In genomic region chr4:164949448-164950118, GRCh38 we compare ENCODE assay signal across 13 cellular contexts. TPM values are rescaled to one million over a fixed set of nuclear protein-coding genes. Genes with fewer than 3 reads are reported as not detected.
DNase-seq lines count a peak whose midpoint lies in the region; ATAC-seq, FAIRE-seq and TF ChIP-seq lines count a peak whose summit lies in the region.
"Had no signal": no experiment of that assay in that cellular context is flagged by ENCODE, and none has a peak within 500 bp of the region (broad histone marks: within the 10 kb centered on the region; RNA-seq: fewer than 3 reads in every experiment).

No MANE protein-coding gene starts in this region.

- H2AK5ac ChIP-seq in H1 (ENCODE audit: low read depth, low read length), result no peak overlapping the region

- H3K9me3 ChIP-seq in SK-N-SH (no peaks in the 10 kb centered on the region), H1 (ENCODE audit: insufficient read depth in 2 of 2, low read depth in 1 of 2, low read length in 1 of 2) (no peaks in the 10 kb centered on the region)
- H3K9me3 ChIP-seq: mucosa of descending colon had no signal

- H3K23ac ChIP-seq in H1 (ENCODE audit: insufficient read length), result no peak overlapping the region

- CTCF ChIA-PET in SK-N-SH (lab: Yijun Ruan, JAX) (no interaction called here), H1 (lab: Charles Lee; ENCODE audit: partially characterized antibody) (interaction anchor here (0.6 to 13.0 kb wide), 45 partner anchors 12 to 570 kb away, joined by 3 to 279 read pairs (median 4); partner anchors contain the start of genes TMEM192 and TRIM61)

- in situ Hi-C loops in ACHN (cut with HindIII; ENCODE audit: low pct_ligation_motif_present, low pct_unique_long_range_greater_than_20kb, low sequenced_read_pairs), result no loop called here

- H2AFZ ChIP-seq in SK-N-SH (ENCODE audit: low read depth) (no peak overlapping the region), H1 (ENCODE audit: low read length) (peak overlapping the region; percentile 94)

- H3K56ac ChIP-seq in H1 (replicated peaks; ENCODE audit: insufficient read length, low read depth, low read length), result no peak overlapping the region

- H3K4me3 ChIP-seq in SK-N-SH (ENCODE audit: low read depth in 2 of 2, low read length in 1 of 2), result no peak overlapping the region
- no peak overlapping the region for H3K4me3 ChIP-seq in H1 (ENCODE audit: extremely low read depth in 1 of 4, insufficient read depth in 2 of 4, low read depth in 3 of 4, low read length in 4 of 4)
- H3K4me3 ChIP-seq: mucosa of descending colon had no signal

- H3K4ac ChIP-seq in H1 (replicated peaks; ENCODE audit: insufficient read length, low read depth, low read length), result no peak overlapping the region

- 0% methylated on average over 1 of the region's 1 CpG for WGBS in SK-N-SH (ENCODE audit: low lambda C conversion rate)
- WGBS in H1 (ENCODE audit: extremely low coverage in 1 of 2, insufficient coverage in 1 of 2, insufficient read length in 1 of 2, insufficient replicate concordance in 2 of 2, low coverage in 1 of 2, low lambda C conversion rate in 2 of 2, missing lambda C conversion rate in 1 of 2), 2 experiments, result 93% methylated on average over 1 of the region's 1 CpG; no CpG with 5 or more reads in 1 of the 2 experiments

- FAIRE-seq in H1 (lab: Jason Lieb, UNC), result peak; percentile 71

- H4K20me1 ChIP-seq in SK-N-SH (ENCODE audit: insufficient read depth), result no peaks in the 10 kb centered on the region
- H4K20me1 ChIP-seq in H1 (replicated peaks in 1 of 2; ENCODE audit: control insufficient read depth in 1 of 2, insufficient read depth in 2 of 2, low read length in 2 of 2), result no peaks in the 10 kb centered on the region

- H3K23me2 ChIP-seq in H1 (ENCODE audit: low read depth, low read length), result no peaks in the 10 kb centered on the region

- TF ChIP-seq RAD21 in SK-N-SH (IDR thresholded peaks at IDR 0.05; ENCODE audit: low read length), result no peak
- TF ChIP-seq RAD21 in Ishikawa (IDR thresholded peaks at IDR 0.05; ENCODE audit: low read depth), result peak; percentile 48
- peak; percentile 57 to 66 for TF ChIP-seq RAD21 in H1 (IDR thresholded peaks at IDR 0.05 in 1 of 2, conservative IDR thresholded peaks at IDR 0.05 in 1 of 2; ENCODE audit: low read depth in 2 of 2, low read length in 2 of 2)

- no peak for ATAC-seq in SK-N-SH treated with all-trans-retinoic acid at 6 μM for 48 hours
- ATAC-seq in HG02840 (IDR thresholded peaks at IDR 0.05; ENCODE audit: low FRiP score, unreplicated experiment), result no peak
- ATAC-seq: mucosa of descending colon had no signal

- TF ChIP-seq EP300 in SK-N-SH (IDR thresholded peaks at IDR 0.05; ENCODE audit: borderline replicate concordance in 1 of 2, low read depth in 1 of 2, low read length in 1 of 2), result no peak
- TF ChIP-seq EP300 in Ishikawa (IDR thresholded peaks at IDR 0.05; ENCODE audit: borderline replicate concordance), result no peak
- TF ChIP-seq EP300 in H1 (IDR thresholded peaks at IDR 0.05; ENCODE audit: borderline replicate concordance in 1 of 2, low read depth in 2 of 2, low read length in 2 of 2), result no peak

- H2BK20ac ChIP-seq in H1 (ENCODE audit: low read length), result no peak overlapping the region

- H4K91ac ChIP-seq in H1 (replicated peaks; ENCODE audit: insufficient read length, low read length), result no peak overlapping the region

- no peaks in the 10 kb centered on the region for H3K79me2 ChIP-seq in SK-N-SH (ENCODE audit: insufficient read depth)
- H3K79me2 ChIP-seq in H1 (ENCODE audit: control insufficient read depth in 1 of 2, insufficient read depth in 2 of 2, low read length in 2 of 2), result no peaks in the 10 kb centered on the region

- no peak overlapping the region for H3K4me2 ChIP-seq in SK-N-SH
- H3K4me2 ChIP-seq in H1 (ENCODE audit: insufficient read depth in 1 of 2, low read depth in 2 of 2, low read length in 2 of 2), result no peak overlapping the region; a peak in 1 of 4 replicates

- H3K14ac ChIP-seq in H1 (ENCODE audit: insufficient read length), result no peak overlapping the region

- H4K5ac ChIP-seq in H1 (ENCODE audit: insufficient read length, low read depth, low read length), result no peak overlapping the region

- DNase-seq in SK-N-SH (no peak), H1 (ENCODE audit: low read depth in 1 of 2, low spot score in 2 of 2) (peak in 1 of 2 experiments; percentile 80), stromal cell of bone marrow (ENCODE audit: low read depth) (peak; percentile 30), H4 (ENCODE audit: low spot score) (no peak), ACHN (no peak)
- DNase-seq: activated CD8-positive, alpha-beta memory T cell treated with anti-CD3 and anti-CD28 coated beads, Interleukin-2, amount 50 U/mL, for 4 hours; central memory CD4-positive, alpha-beta T cell; mucosa of descending colon; stimulated activated CD4-positive, alpha-beta T cell treated with anti-CD3 and anti-CD28 coated beads, Interleukin-12 subunit alpha, Interleukin-12 subunit beta, amount 100 ng/mL, for 4 hours had no signal

- H3K27ac ChIP-seq in SK-N-SH (ENCODE audit: low read depth in 2 of 2, low read length in 1 of 2) (no peak overlapping the region), H1 (ENCODE audit: low read depth, low read length) (no peak overlapping the region; the same call in 1 of the 2 replicates)

- no peaks in the 10 kb centered on the region for H3K36me3 ChIP-seq in SK-N-SH (replicated peaks in 1 of 2; ENCODE audit: control insufficient read depth in 1 of 2, insufficient read depth in 2 of 2, low read length in 1 of 2)
- no peaks in the 10 kb centered on the region for H3K36me3 ChIP-seq in H1 (ENCODE audit: control insufficient read depth in 2 of 4, insufficient read depth in 4 of 4, low read length in 3 of 4)

- H3K9me2 ChIP-seq in SK-N-SH, result no peaks in the 10 kb centered on the region

- no peaks in the 10 kb centered on the region for H3K79me1 ChIP-seq in H1 (ENCODE audit: low read depth, low read length)

- H2BK120ac ChIP-seq in H1 (replicated peaks; ENCODE audit: low read depth, low read length), result no peak overlapping the region

- TF ChIP-seq POLR2A in H1 (IDR thresholded peaks at IDR 0.05; ENCODE audit: control extremely low read depth in 1 of 2, low read depth in 2 of 2, low read length in 2 of 2), result no peak

- H3K18ac ChIP-seq in H1 (ENCODE audit: extremely low read depth, low read length), result no peak overlapping the region

- H2BK12ac ChIP-seq in H1 (ENCODE audit: low read depth, low read length), result no peak overlapping the region

- H3K27me3 ChIP-seq in SK-N-SH (ENCODE audit: insufficient read depth) (peaks cover 32% of the 10 kb centered on the region; the same call in 1 of the 2 replicates), H1 (replicated peaks in 1 of 4; ENCODE audit: control insufficient read depth in 3 of 4, extremely low read depth in 1 of 4, insufficient read depth in 3 of 4, low read length in 3 of 4) (no peaks in the 10 kb centered on the region)

- H3K4me1 ChIP-seq in SK-N-SH (ENCODE audit: control insufficient read depth in 1 of 2, insufficient read depth in 2 of 2, low read depth in 1 of 2, low read length in 1 of 2) (no peaks in the 10 kb centered on the region), H1 (replicated peaks in 1 of 4; ENCODE audit: control insufficient read depth in 3 of 4, insufficient read depth in 4 of 4, low read length in 3 of 4) (no peaks in the 10 kb centered on the region)

- POLR2A ChIA-PET in SK-N-SH (lab: Yijun Ruan, JAX) (no interaction called here), H1 (lab: Charles Lee; ENCODE audit: partially characterized antibody) (interaction anchor here (0.7 to 2.0 kb wide), 4 partner anchors 8 to 388 kb away, joined by 3 to 4 read pairs (median 4); no protein-coding TSS in a partner anchor)

- H2BK5ac ChIP-seq in H1 (ENCODE audit: low read depth, low read length), result no peak overlapping the region

- H3K9ac ChIP-seq in SK-N-SH (no peak overlapping the region), H1 (replicated peaks in 1 of 4; ENCODE audit: extremely low read depth in 1 of 4, low read depth in 3 of 4, low read length in 3 of 4) (no peak overlapping the region)

- H3F3A ChIP-seq in SK-N-SH (replicated peaks; ENCODE audit: insufficient read depth), result no peaks in the 10 kb centered on the region

- H4K8ac ChIP-seq in H1 (ENCODE audit: extremely low read depth, insufficient read depth, low read length), result no peak overlapping the region

- H2BK15ac ChIP-seq in H1 (ENCODE audit: low read length), result no peak overlapping the region

- TF ChIP-seq CTCF in SK-N-SH (IDR thresholded peaks at IDR 0.05) (peak; percentile 14; the same call in 1 of the 2 replicates), H1 (IDR thresholded peaks at IDR 0.05; ENCODE audit: control extremely low read depth in 1 of 3, insufficient read depth in 1 of 3, low read depth in 1 of 3, low read length in 3 of 3) (peak; percentile 59 to 76 (median 62))

TF ChIP-seq in SK-N-SH, 30 proteins besides CTCF, POLR2A, EP300 and RAD21 (continues in another document):
- no peak for TF ChIP-seq TCF12 (IDR thresholded peaks at IDR 0.05)
- no peak for TF ChIP-seq CHD2 (IDR thresholded peaks at IDR 0.05; ENCODE audit: low read length, partially characterized antibody)
- TF ChIP-seq EZH2phosphoT487 (IDR thresholded peaks at IDR 0.05; ENCODE audit: borderline replicate concordance, low read depth), result no peak

TF ChIP-seq in Ishikawa, 13 proteins besides CTCF, POLR2A, EP300 and RAD21 (continues in another document):
- TF ChIP-seq NFIC (IDR thresholded peaks at IDR 0.05), result no peak
- TF ChIP-seq TAF1 (IDR thresholded peaks at IDR 0.05; ENCODE audit: low read depth), result no peak
- TF ChIP-seq ZBTB7A (IDR thresholded peaks at IDR 0.05; ENCODE audit: low read depth), result no peak

TF ChIP-seq in H1, 55 proteins besides CTCF, POLR2A, EP300 and RAD21:
- no peak for TF ChIP-seq PHF8 (conservative IDR thresholded peaks at IDR 0.05; ENCODE audit: low read depth, low read length)

RNA-seq across cellular contexts. Expression of gene TRIM61, which starts 27.9 kb away (rescaled TPM):
- not detected in 2 replicates for polyA plus RNA-seq in SK-N-SH (2012; rRNA removed)
- not detected in 2 replicates for polyA plus RNA-seq in SK-N-SH (2012; cell fraction: cytosol; rRNA removed)
- not detected in 2 replicates for polyA plus RNA-seq in SK-N-SH (2012; cell fraction: nucleus; rRNA removed)
- 4.1 and 5.0 TPM in 2 replicates for total RNA-seq in H1 (2021; fragmentation: NEBNext Ultra II Directional; extraction: Animal tissue kit (Norgen Biotek cat#: 25700))
- 0.05 and 0.18 TPM in 2 replicates for polyA plus RNA-seq in H1 (2011; rRNA removed)
- polyA plus RNA-seq in H1 (2011; cell fraction: cytosol; rRNA removed), result 0.18 TPM
- 0.07 TPM for polyA plus RNA-seq in H1 (2011; cell fraction: nucleus; rRNA removed)
- polyA plus RNA-seq in H1 (2012, experiment 1 of 2), result 0.23 to 0.46 TPM (median 0.41 TPM) in 4 replicates
- polyA plus RNA-seq in H1 (2012, experiment 2 of 2), result not detected
- polyA plus RNA-seq in H1 (2013, experiment 1 of 2), result 3.1 TPM
- polyA plus RNA-seq in H1 (2013, experiment 2 of 2), result 3.6 TPM
- polyA minus RNA-seq in H1 (2011; rRNA and poly(A)+ RNA removed), result 0.93 and 1.2 TPM in 2 replicates
- not detected for polyA minus RNA-seq in H1 (2011; cell fraction: cytosol; rRNA and poly(A)+ RNA removed)
- 0.70 TPM for polyA minus RNA-seq in H1 (2011; cell fraction: nucleus; rRNA and poly(A)+ RNA removed)
- total RNA-seq in H4 (2014; rRNA removed; shearing (Covaris generic)), result not detected in 2 replicates
- total RNA-seq: glomerular endothelial cell had no signal

Comparison
In these comparisons a context has a peak if more than half of its experiments do, and no peak if none do; other contexts are left out.
1. Of the 17 proteins assayed by ChIP-seq in both H1 and SK-N-SH: peak only in H1: RAD21; only in SK-N-SH: none; in both: CTCF; in neither: 15.